In the genomic region with DNA sequence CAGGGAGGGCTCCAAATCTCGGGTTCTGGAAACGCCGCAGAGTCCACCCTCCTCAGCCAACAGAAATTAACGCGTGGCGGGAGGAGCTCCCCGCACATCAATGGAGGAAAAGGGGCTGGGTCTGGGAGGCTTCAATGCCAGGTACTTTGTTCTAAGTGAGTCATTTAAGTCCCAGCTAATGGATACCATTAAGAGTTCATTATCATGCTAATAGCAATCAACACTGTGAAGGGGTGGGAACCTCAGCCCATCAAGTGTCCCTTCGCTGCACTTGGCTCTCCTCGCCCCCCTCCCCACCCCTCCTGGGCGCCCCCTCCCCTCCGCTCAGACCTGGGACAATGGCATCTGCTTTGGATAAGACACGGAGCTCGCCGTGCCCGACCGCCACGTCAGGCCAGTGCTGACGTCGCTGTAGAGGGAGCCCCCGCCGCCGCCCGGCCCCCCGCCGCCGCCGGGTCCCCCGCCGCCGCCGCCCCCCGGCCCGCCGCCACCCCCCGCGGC, we compare ENCODE assay signal across 14 cellular contexts. TPM values are rescaled to one million over a fixed set of nuclear protein-coding genes. Genes with fewer than 3 reads are reported as not detected.
DNase-seq lines count a peak whose midpoint lies in the region; ATAC-seq and TF ChIP-seq lines count a peak whose summit lies in the region.
"Had no signal": no experiment of that assay in that cellular context is flagged by ENCODE, and none has a peak within 500 bp of the region (broad histone marks: within the 10 kb centered on the region; RNA-seq: fewer than 3 reads in every experiment).

No MANE protein-coding gene starts in this region.

- H4K20me1 ChIP-seq in H9 (ENCODE audit: control insufficient read depth, insufficient read depth, insufficient read length): no peaks in the 10 kb centered on the region

- H3K4me1 ChIP-seq in H9 (ENCODE audit: insufficient read depth, low read length): peaks cover 7% of the 10 kb centered on the region; the same call in 1 of the 2 replicates
- H3K4me1 ChIP-seq in sigmoid colon: peaks cover 0 to 60% (median 42%) of the 10 kb centered on the region in 4 donors
- peaks cover 0 to 42% of the 10 kb centered on the region in 2 donors for H3K4me1 ChIP-seq in left lung

- H3K9me3 ChIP-seq in H9 (ENCODE audit: control insufficient read depth, low read depth, low read length) (no peaks in the 10 kb centered on the region), sigmoid colon (no peaks in the 10 kb centered on the region), left lung (no peaks in the 10 kb centered on the region)

- WGBS in H9 (ENCODE audit: extremely low coverage, insufficient read length, low lambda C conversion rate): no CpG with 5 or more reads among the region's 36 CpGs
- 40 to 85% methylated on average over 36 of the region's 36 CpGs for WGBS in sigmoid colon, 2 donors

- H3K23ac ChIP-seq in H9 (ENCODE audit: insufficient read length, low read depth, low read length): no peak overlapping the region

- DNase-seq in H9 (peak; percentile 79), astrocyte of the cerebellum (ENCODE audit: low read depth) (no peak), iPS-NIHi11 (ENCODE audit: low spot score) (peak; percentile 28), sigmoid colon (no peak), left lung (no peak)
- DNase-seq: activated CD4-positive, CD25-positive, alpha-beta regulatory T cell treated with anti-CD3 and anti-CD28 coated beads, Interleukin-2, amount 50 U/mL, for 72 hours; cerebellar nuclear complex; DMS153; NCI-H2227 treated with DMSO at 0.1 percent for 48 hours; SHP77 treated with DMSO at 0.1 percent for 48 hours had no signal

- H2BK12ac ChIP-seq in H9 (ENCODE audit: insufficient read length, low read depth, low read length): no peak overlapping the region

- intact Hi-C loops in sigmoid colon (cut with DNase I): loop anchor here (5.0 to 10.0 kb wide), 3 partner anchors 478 to 1238 kb away; no protein-coding TSS in a partner anchor
- intact Hi-C loops in left lung (cut with DNase I): loop anchor here in 1 of 2 donors (10.0 kb wide), 1 partner anchor 1136 kb away; no protein-coding TSS in a partner anchor

- no peak overlapping the region for H2BK15ac ChIP-seq in H9 (ENCODE audit: low read depth, low read length)

- no peak for TF ChIP-seq POLR2A in sigmoid colon (IDR thresholded peaks at IDR 0.05)

- H3K36me3 ChIP-seq in sigmoid colon: no peaks in the 10 kb centered on the region
- H3K36me3 ChIP-seq in left lung: no peaks in the 10 kb centered on the region

- no peaks in the 10 kb centered on the region; a peak in 1 of 7 replicates for H3K36me3 Mint-ChIP-seq in H9 (ENCODE audit: insufficient read depth in 1 of 3, low read depth in 3 of 3)

- H3K4me3 ChIP-seq in astrocyte of the cerebellum (ENCODE audit: low read depth, low read length): peak overlapping the region; percentile 49
- H3K4me3 ChIP-seq in sigmoid colon: peak overlapping the region; percentile 38 to 97 (median 78)
- H3K4me3 ChIP-seq in left lung: peak overlapping the region in 1 of 2 donors; percentile 11

- ATAC-seq in GM18502 (IDR thresholded peaks at IDR 0.05; ENCODE audit: poor library complexity, unreplicated experiment) (no peak), left lung (no peak), HG03139 (IDR thresholded peaks at IDR 0.05; ENCODE audit: unreplicated experiment) (no peak), GM21528 (IDR thresholded peaks at IDR 0.05; ENCODE audit: low FRiP score, unreplicated experiment) (no peak)

- no peaks in the 10 kb centered on the region for H3K79me2 ChIP-seq in H9 (ENCODE audit: insufficient read depth, low read length)

- peak overlapping the region; percentile 48 for H3K4me2 ChIP-seq in H9 (ENCODE audit: insufficient read depth, insufficient read length, low read length)

- no peaks in the 10 kb centered on the region for H3K79me1 ChIP-seq in H9 (ENCODE audit: insufficient read depth, low read depth, low read length, poor library complexity, severe bottlenecking)

- H3K9ac ChIP-seq in H9 (ENCODE audit: extremely low read depth, insufficient read length, low read length): no peak overlapping the region

- H3K14ac ChIP-seq in H9 (ENCODE audit: insufficient read depth, low read length): 0 out of 2 replicates have a peak overlapping the region, but pooled peaks have one; percentile 9

- H3K27me3 ChIP-seq in H9 (ENCODE audit: insufficient read depth, low read length) (peaks cover 8% of the 10 kb centered on the region; the same call in 1 of the 2 replicates), sigmoid colon (no peaks in the 10 kb centered on the region), left lung (peaks cover 0 to 73% of the 10 kb centered on the region in 2 donors)

- no peaks in the 10 kb centered on the region for H3K9me3 Mint-ChIP-seq in H9

- H2BK120ac ChIP-seq in H9 (ENCODE audit: low read depth, low read length, poor library complexity, severe bottlenecking): no peak overlapping the region

- H2AK5ac ChIP-seq in H9 (ENCODE audit: insufficient read length, low read length): no peak overlapping the region

- no peak overlapping the region for H2BK5ac ChIP-seq in H9 (ENCODE audit: insufficient read length, low read length)

- in situ Hi-C loops in astrocyte of the cerebellum (cut with HindIII; ENCODE audit: low sequenced_read_pairs): loop anchor here (10.0 kb wide), 1 partner anchor 1136 kb away; no protein-coding TSS in a partner anchor

- H3K27ac Mint-ChIP-seq in H9: peak overlapping the region; percentile 58 to 75 (median 72); a peak in 3 of 7 replicates

- H2BK20ac ChIP-seq in H9 (ENCODE audit: low read depth, low read length, poor library complexity, severe bottlenecking): no peak overlapping the region

- no peak for TF ChIP-seq EP300 in sigmoid colon (IDR thresholded peaks at IDR 0.05)

- no peak overlapping the region for H3T11ph ChIP-seq in H9 (ENCODE audit: low read length)

- peaks cover 40 to 42% of the 10 kb centered on the region in 2 experiments for H3K4me1 Mint-ChIP-seq in H9

- H3K23me2 ChIP-seq in H9 (ENCODE audit: insufficient read length, low read depth, low read length, poor library complexity, severe bottlenecking): peaks cover 15% of the 10 kb centered on the region

- no peak overlapping the region for H4K8ac ChIP-seq in H9 (replicated peaks; ENCODE audit: insufficient read length, low read depth, low read length)

- no peak overlapping the region for H3K27ac ChIP-seq in H9 (ENCODE audit: insufficient read length, low read depth, low read length)
- peak overlapping the region in 3 of 4 donors; percentile 46 to 66 (median 65) for H3K27ac ChIP-seq in sigmoid colon
- no peak overlapping the region for H3K27ac ChIP-seq in left lung

- H3K4ac ChIP-seq in H9 (ENCODE audit: low read depth, low read length): no peak overlapping the region

- peak overlapping the region; percentile 8 for H3K18ac ChIP-seq in H9 (ENCODE audit: insufficient read length, low read depth, low read length)

- TF ChIP-seq CTCF in H9 (conservative IDR thresholded peaks at IDR 0.05): no peak
- TF ChIP-seq CTCF in astrocyte of the cerebellum (IDR thresholded peaks at IDR 0.05; ENCODE audit: low read depth, low read length, missing control alignments): no peak
- TF ChIP-seq CTCF in sigmoid colon (IDR thresholded peaks at IDR 0.05): no peak
- no peak for TF ChIP-seq CTCF in left lung (IDR thresholded peaks at IDR 0.05)

- no peak overlapping the region for H4K5ac ChIP-seq in H9 (ENCODE audit: insufficient read length, low read depth, low read length)

- no peak overlapping the region for H2AFZ ChIP-seq in H9 (ENCODE audit: low read length)

- peak overlapping the region; percentile 77 to 79 for H3K4me3 Mint-ChIP-seq in H9

- no peak overlapping the region for H3K56ac ChIP-seq in H9 (ENCODE audit: insufficient read length, low read depth, low read length)

- no peak overlapping the region for H4K91ac ChIP-seq in H9 (ENCODE audit: insufficient read length, low read depth, low read length)

- H3K27me3 Mint-ChIP-seq in H9 (ENCODE audit: low read depth): peaks cover 12% of the 10 kb centered on the region

RNA-seq across cellular contexts. Expression of gene FZD8, which starts 3.0 kb away (rescaled TPM):
- total RNA-seq in H9 (2021) (13.8 and 15.1 TPM in 2 replicates), sigmoid colon (10 to 100 TPM in 3 of 4 donors, 1 to 10 TPM in 1; 6.6 to 15.8 (median 11.7) TPM), left lung (10 to 100 TPM; 16.0 to 16.4 TPM)
- polyA plus RNA-seq in sigmoid colon: 1 to 10 TPM in 2 of 3 donors, under 1 TPM in 1; 0.92 to 5.0 (median 1.2) TPM

RNA-seq across cellular contexts. Expression of gene GJD4, which starts 33.9 kb away (rescaled TPM):
- total RNA-seq in H9 (2021): not detected in 2 replicates
- not detected for total RNA-seq in sigmoid colon
- polyA plus RNA-seq in sigmoid colon: not detected
- not detected for total RNA-seq in left lung
- total RNA-seq: lung microvascular endothelial cell had no signal

Comparison
In these comparisons a context has a peak if more than half of its experiments do, and no peak if none do; other contexts are left out.
1. DNase-seq: peak in H9 (single experiment) and iPS-NIHi11 (single experiment); none in astrocyte of the cerebellum (single experiment), sigmoid colon (single experiment) and left lung (0 of 2).
2. H3K27ac ChIP-seq: peak in sigmoid colon (3 of 4); none in H9 (single experiment) and left lung (0 of 2).